Comparison of ENCODE assay signal across 18 cellular contexts in the genomic region with DNA sequence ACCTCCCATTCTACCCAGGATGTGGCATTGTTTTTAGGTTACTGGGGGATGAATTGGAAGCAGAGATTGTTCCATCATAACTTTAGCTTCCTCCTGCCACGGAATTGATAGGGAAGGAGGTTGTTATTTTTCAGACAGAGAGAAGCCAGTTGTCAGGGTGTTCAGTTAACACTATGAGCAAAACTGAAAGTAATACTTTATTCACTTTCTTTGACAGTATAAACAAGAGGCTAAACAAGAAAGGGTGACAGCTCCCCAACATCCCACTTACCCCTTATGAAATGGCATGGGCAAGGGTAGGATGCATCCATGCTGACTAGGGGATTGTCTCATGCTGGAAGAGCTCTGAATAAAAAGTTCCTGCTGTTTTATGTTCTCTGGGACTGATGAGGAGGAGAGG. TPM values are rescaled to one million over a fixed set of nuclear protein-coding genes. Genes with fewer than 3 reads are reported as not detected.
DNase-seq lines count a peak whose midpoint lies in the region; ATAC-seq and TF ChIP-seq lines count a peak whose summit lies in the region.
"Had no signal": no experiment of that assay in that cellular context is flagged by ENCODE, and none has a peak within 500 bp of the region (broad histone marks: within the 10 kb centered on the region; RNA-seq: fewer than 3 reads in every experiment).

No MANE protein-coding gene starts in this region.

- no peaks in the 10 kb centered on the region for H3K9me3 ChIP-seq in upper lobe of left lung
- no peaks in the 10 kb centered on the region for H3K9me3 ChIP-seq in right atrium auricular region
- H3K9me3 ChIP-seq: BE2C had no signal

- no peaks in the 10 kb centered on the region for H3K27me3 ChIP-seq in upper lobe of left lung
- no peaks in the 10 kb centered on the region for H3K27me3 ChIP-seq in right atrium auricular region
- H3K27me3 ChIP-seq: BE2C had no signal

- DNase-seq in activated T-cell treated with anti-CD3 and anti-CD28 coated beads, Interleukin-2, amount 50 U/mL, for 72 hours = no peak
- no peak for DNase-seq in activated T-cell treated with anti-CD3 and anti-CD28 coated beads, Interleukin-2, amount 50 U/mL, for 24 hours
- DNase-seq in nephron progenitor cell = no peak
- DNase-seq in upper lobe of left lung = no peak
- no peak for DNase-seq in right atrium auricular region (ENCODE audit: low spot score)
- DNase-seq: BE2C; C1 segment of cervical spinal cord; CD4-positive, CD25-positive, alpha-beta regulatory T cell; CD8-positive, alpha-beta memory T cell; COR-L47; DMS 273 treated with DMSO at 0.1 percent for 48 hours; DMS53; DND-41; EL; H9 had no signal

- H3K27ac Mint-ChIP-seq in activated T-cell treated with anti-CD3 and anti-CD28 coated beads, Interleukin-2, amount 50 U/mL, for 72 hours = no peak overlapping the region
- H3K27ac Mint-ChIP-seq in activated T-cell treated with anti-CD3 and anti-CD28 coated beads, Interleukin-2, amount 50 U/mL, for 24 hours = no peak overlapping the region
- peak overlapping the region; percentile 39 for H3K27ac Mint-ChIP-seq in nephron progenitor cell
- H3K27ac Mint-ChIP-seq: CD4-positive, CD25-positive, alpha-beta regulatory T cell; CD8-positive, alpha-beta memory T cell had no signal

- TF ChIP-seq CTCF in nephron progenitor cell (IDR thresholded peaks at IDR 0.05) (no peak), upper lobe of left lung (IDR thresholded peaks at IDR 0.05) (no peak), right atrium auricular region (IDR thresholded peaks at IDR 0.05) (no peak)

- H3K36me3 ChIP-seq in upper lobe of left lung = no peaks in the 10 kb centered on the region
- H3K36me3 ChIP-seq in right atrium auricular region = no peaks in the 10 kb centered on the region
- H3K36me3 ChIP-seq: BE2C had no signal

- peak overlapping the region in 1 of 2 donors; percentile 47 for H3K4me3 Mint-ChIP-seq in activated T-cell treated with anti-CD3 and anti-CD28 coated beads, Interleukin-2, amount 50 U/mL, for 72 hours
- no peak overlapping the region for H3K4me3 Mint-ChIP-seq in activated T-cell treated with anti-CD3 and anti-CD28 coated beads, Interleukin-2, amount 50 U/mL, for 24 hours
- no peak overlapping the region for H3K4me3 Mint-ChIP-seq in nephron progenitor cell
- H3K4me3 Mint-ChIP-seq: CD4-positive, CD25-positive, alpha-beta regulatory T cell; H9 had no signal

- H3K4me1 ChIP-seq in upper lobe of left lung (no peaks in the 10 kb centered on the region), right atrium auricular region (no peaks in the 10 kb centered on the region)
- H3K4me1 ChIP-seq: BE2C had no signal

- no peak for TF ChIP-seq EP300 in upper lobe of left lung (IDR thresholded peaks at IDR 0.05)

- H3K27me3 Mint-ChIP-seq in activated T-cell treated with anti-CD3 and anti-CD28 coated beads, Interleukin-2, amount 50 U/mL, for 72 hours (ENCODE audit: low read depth) = peaks cover 16% of the 10 kb centered on the region
- peaks cover 14% of the 10 kb centered on the region for H3K27me3 Mint-ChIP-seq in activated T-cell treated with anti-CD3 and anti-CD28 coated beads, Interleukin-2, amount 50 U/mL, for 24 hours
- no peaks in the 10 kb centered on the region for H3K27me3 Mint-ChIP-seq in nephron progenitor cell (ENCODE audit: low read depth, poor library complexity)

- TF ChIP-seq POLR2A in upper lobe of left lung (IDR thresholded peaks at IDR 0.05) = no peak

- no peak overlapping the region for H3K4me3 ChIP-seq in upper lobe of left lung
- no peak overlapping the region for H3K4me3 ChIP-seq in right atrium auricular region

- peaks cover 18% of the 10 kb centered on the region for H3K4me1 Mint-ChIP-seq in activated T-cell treated with anti-CD3 and anti-CD28 coated beads, Interleukin-2, amount 50 U/mL, for 72 hours (ENCODE audit: low read depth)
- peaks cover 8% of the 10 kb centered on the region for H3K4me1 Mint-ChIP-seq in activated T-cell treated with anti-CD3 and anti-CD28 coated beads, Interleukin-2, amount 50 U/mL, for 24 hours (ENCODE audit: low read depth)
- peaks cover 45% of the 10 kb centered on the region for H3K4me1 Mint-ChIP-seq in nephron progenitor cell
- H3K4me1 Mint-ChIP-seq: CD4-positive, CD25-positive, alpha-beta regulatory T cell; CD8-positive, alpha-beta memory T cell; H9 had no signal

- peak; percentile 42 to 52 for ATAC-seq in activated T-cell treated with anti-CD3 and anti-CD28 coated beads, Interleukin-2, amount 50 U/mL, for 72 hours (replicated peaks in 1 of 2)
- ATAC-seq in HG02885 (IDR thresholded peaks at IDR 0.05; ENCODE audit: poor library complexity, unreplicated experiment) (peak; percentile 46), upper lobe of left lung (ENCODE audit: low FRiP score in 2 of 2) (no peak)

- H3K9me3 Mint-ChIP-seq in activated T-cell treated with anti-CD3 and anti-CD28 coated beads, Interleukin-2, amount 50 U/mL, for 72 hours = no peaks in the 10 kb centered on the region
- H3K9me3 Mint-ChIP-seq in activated T-cell treated with anti-CD3 and anti-CD28 coated beads, Interleukin-2, amount 50 U/mL, for 24 hours = no peaks in the 10 kb centered on the region
- peaks cover 13% of the 10 kb centered on the region for H3K9me3 Mint-ChIP-seq in nephron progenitor cell
- H3K9me3 Mint-ChIP-seq: H9 had no signal

- H3K36me3 Mint-ChIP-seq in activated T-cell treated with anti-CD3 and anti-CD28 coated beads, Interleukin-2, amount 50 U/mL, for 72 hours (ENCODE audit: insufficient read depth in 2 of 2) = peaks cover 0 to 2% of the 10 kb centered on the region in 2 donors
- no peaks in the 10 kb centered on the region for H3K36me3 Mint-ChIP-seq in activated T-cell treated with anti-CD3 and anti-CD28 coated beads, Interleukin-2, amount 50 U/mL, for 24 hours (ENCODE audit: low read depth)
- no peaks in the 10 kb centered on the region for H3K36me3 Mint-ChIP-seq in nephron progenitor cell (ENCODE audit: low read depth)
- H3K36me3 Mint-ChIP-seq: CD4-positive, CD25-positive, alpha-beta regulatory T cell; CD8-positive, alpha-beta memory T cell had no signal

- no peak overlapping the region for H3K27ac ChIP-seq in upper lobe of left lung
- no peak overlapping the region for H3K27ac ChIP-seq in right atrium auricular region

- WGBS in upper lobe of left lung, 2 donors = 21 to 45% methylated on average over 1 of the region's 1 CpG

RNA-seq across cellular contexts. Expression of a gene that starts 36.4 kb away (rescaled TPM):
- total RNA-seq in activated T-cell treated with anti-CD3 and anti-CD28 coated beads, Interleukin-2, amount 50 U/mL, for 72 hours = under 1 TPM; 0.19 to 0.39 TPM
- total RNA-seq in upper lobe of left lung (10 to 100 TPM in 4 of 6 donors, 1 to 10 TPM in 2; 8.1 to 21.0 (median 13.7) TPM), right atrium auricular region (10 to 100 TPM; 13.6 to 19.3 TPM)
- total RNA-seq: A172; CD8-positive, alpha-beta memory T cell; G401 had no signal

Comparison
In these comparisons a context has a peak if more than half of its experiments do, and no peak if none do; other contexts are left out.
1. ATAC-seq: peak in activated T-cell treated with anti-CD3 and anti-CD28 coated beads, Interleukin-2, amount 50 U/mL, for 72 hours (2 of 2) and HG02885 (single experiment); none in upper lobe of left lung (0 of 2).
2. RNA of a gene that starts 36.4 kb away (total RNA-seq): 13.6 to 19.3 TPM in right atrium auricular region and 8.1 to 21.0 TPM in upper lobe of left lung; 0.19 to 0.39 TPM in activated T-cell treated with anti-CD3 and anti-CD28 coated beads, Interleukin-2, amount 50 U/mL, for 72 hours; every median in the first group is over 4 times any median in the second.